Comparison of ENCODE assay signal across 21 cellular contexts in genomic region chr1:29653886-29654450, GRCh38.
DNase-seq lines count a peak whose midpoint lies in the region; ATAC-seq and TF ChIP-seq lines count a peak whose summit lies in the region.
"Had no signal": no experiment of that assay in that cellular context is flagged by ENCODE, and none has a peak within 500 bp of the region (broad histone marks: within the 10 kb centered on the region; RNA-seq: fewer than 3 reads in every experiment).

No MANE protein-coding gene starts in this region.

- intact Hi-C loops in esophagus muscularis mucosa (cut with DNase I) (no loop called here), sciatic nerve (cut with DNase I) (no loop called here), mucosa of descending colon (cut with DNase I, micrococcal nuclease) (no loop called here)

- H3K36me3 Mint-ChIP-seq in activated CD8-positive, alpha-beta memory T cell treated with anti-CD3 and anti-CD28 coated beads, Interleukin-2, amount 10 ng/mL, durations not matched to agents 7 days and 5 days, result no peaks in the 10 kb centered on the region
- H3K36me3 Mint-ChIP-seq: CD4-positive, CD25-positive, alpha-beta regulatory T cell had no signal

- H3K27me3 Mint-ChIP-seq in activated CD8-positive, alpha-beta memory T cell treated with anti-CD3 and anti-CD28 coated beads, Interleukin-2, amount 10 ng/mL, durations not matched to agents 7 days and 5 days, result peaks cover 2% of the 10 kb centered on the region

- TF ChIP-seq EP300 in esophagus muscularis mucosa (IDR thresholded peaks at IDR 0.05), result no peak

- DNase-seq in H7 (peak; percentile 2), esophagus muscularis mucosa (ENCODE audit: extremely low spot score) (peak; percentile 75), sciatic nerve (ENCODE audit: low spot score) (peak; percentile 7), NCI-H1417 treated with DMSO at 0.1 percent for 48 hours (lab: John Stamatoyannopoulos, UW) (no peak), mucosa of descending colon (no peak)
- DNase-seq in activated CD8-positive, alpha-beta memory T cell treated with anti-CD3 and anti-CD28 coated beads, Interleukin-2, amount 10 ng/mL, durations not matched to agents 7 days and 5 days, result peak; percentile 8
- DNase-seq: BE2C; CD4-positive, CD25-positive, alpha-beta regulatory T cell; COR-L47; DND-41; NCI-H1105; NCI-H2029 treated with DMSO at 0.1 percent for 48 hours; NCI-H226; NCI-H510A treated with DMSO at 0.1 percent for 48 hours; NCI-H748 treated with DMSO at 0.1 percent for 48 hours; NK-92 treated with Interleukin-12 subunit alpha and Interleukin-12 subunit beta, amount 100 ng/mL, for 24 hours had no signal

- TF ChIP-seq CTCF in esophagus muscularis mucosa (IDR thresholded peaks at IDR 0.05) (no peak), mucosa of descending colon (IDR thresholded peaks at IDR 0.05) (no peak)

- TF ChIP-seq POLR2A in esophagus muscularis mucosa (IDR thresholded peaks at IDR 0.05; ENCODE audit: low read depth), result no peak

- H3K4me3 ChIP-seq in H7 (ENCODE audit: insufficient read depth, low read depth, low read length) (no peak overlapping the region), esophagus muscularis mucosa (no peak overlapping the region), mucosa of descending colon (no peak overlapping the region)
- H3K4me3 ChIP-seq: GM12878 had no signal

- WGBS in esophagus muscularis mucosa, result 83% methylated on average over 3 of the region's 3 CpGs

- H3K36me3 ChIP-seq in H7 (replicated peaks; ENCODE audit: control insufficient read depth, insufficient read depth, low read length), result no peaks in the 10 kb centered on the region
- H3K36me3 ChIP-seq in esophagus muscularis mucosa, result no peaks in the 10 kb centered on the region
- no peaks in the 10 kb centered on the region for H3K36me3 ChIP-seq in mucosa of descending colon (ENCODE audit: low read depth)
- H3K36me3 ChIP-seq: BE2C had no signal

- CTCF ChIA-PET in activated CD8-positive, alpha-beta memory T cell treated with anti-CD3 and anti-CD28 coated beads, Interleukin-2, amount 10 ng/mL, durations not matched to agents 7 days and 5 days (lab: Charles Lee), result no interaction called here

- H3K4me1 ChIP-seq in esophagus muscularis mucosa, result no peaks in the 10 kb centered on the region
- H3K4me1 ChIP-seq in mucosa of descending colon (ENCODE audit: low read depth), result no peaks in the 10 kb centered on the region

- no peak for ATAC-seq in activated CD8-positive, alpha-beta memory T cell treated with anti-CD3 and anti-CD28 coated beads, Interleukin-2, amount 10 ng/mL, durations not matched to agents 7 days and 5 days
- ATAC-seq in sciatic nerve (no peak), HG03439 (IDR thresholded peaks at IDR 0.05; ENCODE audit: unreplicated experiment) (no peak), mucosa of descending colon (no peak)
- ATAC-seq: GM12878, HCT116, SK-N-SH treated with all-trans-retinoic acid at 6 μM for 48 hours had no signal

- no peak overlapping the region for H3K4me3 Mint-ChIP-seq in activated CD8-positive, alpha-beta memory T cell treated with anti-CD3 and anti-CD28 coated beads, Interleukin-2, amount 10 ng/mL, durations not matched to agents 7 days and 5 days
- H3K4me3 Mint-ChIP-seq: CD4-positive, CD25-positive, alpha-beta regulatory T cell had no signal

- no peak overlapping the region for H3K27ac Mint-ChIP-seq in activated CD8-positive, alpha-beta memory T cell treated with anti-CD3 and anti-CD28 coated beads, Interleukin-2, amount 10 ng/mL, durations not matched to agents 7 days and 5 days
- H3K27ac Mint-ChIP-seq: IgD-negative memory B cell had no signal

- H3K27ac ChIP-seq in esophagus muscularis mucosa (replicated peaks in 1 of 4), result no peak overlapping the region

- H3K27me3 ChIP-seq in H7 (ENCODE audit: control insufficient read depth, insufficient read depth, low read length) (no peaks in the 10 kb centered on the region), esophagus muscularis mucosa (peaks cover 0 to 51% (median 0%) of the 10 kb centered on the region in 4 donors)
- H3K27me3 ChIP-seq: BE2C had no signal

- peaks cover 0 to 1% (median under 1%) of the 10 kb centered on the region in 4 donors for H3K9me3 ChIP-seq in esophagus muscularis mucosa
- no peaks in the 10 kb centered on the region for H3K9me3 ChIP-seq in mucosa of descending colon
- H3K9me3 ChIP-seq: BE2C had no signal

- no peaks in the 10 kb centered on the region for H3K9me3 Mint-ChIP-seq in activated CD8-positive, alpha-beta memory T cell treated with anti-CD3 and anti-CD28 coated beads, Interleukin-2, amount 10 ng/mL, durations not matched to agents 7 days and 5 days (ENCODE audit: low read depth)

- no peaks in the 10 kb centered on the region for H3K4me1 Mint-ChIP-seq in activated CD8-positive, alpha-beta memory T cell treated with anti-CD3 and anti-CD28 coated beads, Interleukin-2, amount 10 ng/mL, durations not matched to agents 7 days and 5 days
- H3K4me1 Mint-ChIP-seq: CD4-positive, CD25-positive, alpha-beta regulatory T cell had no signal

Comparison
In these comparisons a context has a peak if more than half of its experiments do, and no peak if none do; other contexts are left out.
1. DNase-seq: peak in H7 (single experiment), activated CD8-positive, alpha-beta memory T cell treated with anti-CD3 and anti-CD28 coated beads, Interleukin-2, amount 10 ng/mL, durations not matched to agents 7 days and 5 days (single experiment), esophagus muscularis mucosa (single experiment) and sciatic nerve (single experiment); none in NCI-H1417 treated with DMSO at 0.1 percent for 48 hours (single experiment) and mucosa of descending colon (0 of 3).